ENCODE assay signal across 18 cellular contexts in genomic region chr2:42918671-42919335, GRCh38.
DNase-seq lines count a peak whose midpoint lies in the region; ATAC-seq, FAIRE-seq and TF ChIP-seq lines count a peak whose summit lies in the region.
"Had no signal": no experiment of that assay in that cellular context is flagged by ENCODE, and none has a peak within 500 bp of the region (broad histone marks: within the 10 kb centered on the region; RNA-seq: fewer than 3 reads in every experiment).

No MANE protein-coding gene starts in this region.

- ATAC-seq in activated CD4-positive, CD25-positive, alpha-beta regulatory T cell treated with anti-CD3 and anti-CD28 coated beads, Interleukin-2, amount 50 U/mL, for 24 hours = no peak
- ATAC-seq: A549, GM12878 had no signal

- H3K4me2 ChIP-seq in endothelial cell of umbilical vein (ENCODE audit: insufficient read depth, low read length) (no peak overlapping the region), neural progenitor cell (no peak overlapping the region), mesendoderm (ENCODE audit: low read length) (no peak overlapping the region)
- H3K4me2 ChIP-seq: A549 had no signal

- H3K36me3 Mint-ChIP-seq in neural progenitor cell = peaks cover 2% of the 10 kb centered on the region
- H3K36me3 Mint-ChIP-seq: CD14-positive monocyte had no signal

- intact Hi-C loops in endothelial cell of umbilical vein (cut with micrococcal nuclease) = no loop called here

- no peaks in the 10 kb centered on the region for H3K79me2 ChIP-seq in endothelial cell of umbilical vein (ENCODE audit: control insufficient read depth, insufficient read depth, low read length)
- H3K79me2 ChIP-seq in neural progenitor cell (ENCODE audit: low read depth) = no peaks in the 10 kb centered on the region
- H3K79me2 ChIP-seq in mesendoderm (ENCODE audit: control insufficient read depth, insufficient read depth, low read length) = no peaks in the 10 kb centered on the region

- H3K9me3 Mint-ChIP-seq in neural progenitor cell = peaks cover 5% of the 10 kb centered on the region

- H3K27me3 ChIP-seq in endothelial cell of umbilical vein (ENCODE audit: control insufficient read depth in 2 of 2, insufficient read depth in 2 of 2, low read length in 2 of 2) (no peaks in the 10 kb centered on the region), neural progenitor cell (no peaks in the 10 kb centered on the region), mesendoderm (ENCODE audit: insufficient read depth, low read length, poor library complexity) (no peaks in the 10 kb centered on the region)

- peak; percentile 42 for DNase-seq in AG10803 (ENCODE audit: low read depth)
- peak; percentile 34 for DNase-seq in MV-4-11 (lab: John Stamatoyannopoulos, UW)
- DNase-seq in endothelial cell of umbilical vein (ENCODE audit: low read depth, low spot score) = no peak
- no peak for DNase-seq in neural progenitor cell (ENCODE audit: low spot score)
- no peak for DNase-seq in KG1 (lab: John Stamatoyannopoulos, UW)
- no peak for DNase-seq in mesendoderm
- DNase-seq in SK-N-DZ (ENCODE audit: low spot score) = no peak
- DNase-seq: DMS 273 treated with DMSO at 0.1 percent for 48 hours; GDM1; NCI-H1105 treated with DMSO at 0.1 percent for 48 hours; NCI-H187 treated with DMSO at 0.1 percent for 48 hours; NCI-H526 treated with DMSO at 0.1 percent for 48 hours; NK-92 treated with Interleukin-12 subunit alpha and Interleukin-12 subunit beta, amount 100 ng/mL, for 24 hours; SHP77 treated with DMSO at 0.1 percent for 48 hours had no signal

- no peak overlapping the region for H4K8ac ChIP-seq in mesendoderm (ENCODE audit: low read depth, low read length)

- H3K79me1 ChIP-seq in mesendoderm (ENCODE audit: low read length) = no peaks in the 10 kb centered on the region

- H2AFZ ChIP-seq in endothelial cell of umbilical vein (ENCODE audit: low read depth, low read length) = peak overlapping the region; percentile 46
- no peak overlapping the region for H2AFZ ChIP-seq in neural progenitor cell (replicated peaks)

- no peaks in the 10 kb centered on the region for H3K9me3 ChIP-seq in endothelial cell of umbilical vein (replicated peaks; ENCODE audit: control insufficient read depth, insufficient read depth, low read length)
- no peaks in the 10 kb centered on the region for H3K9me3 ChIP-seq in neural progenitor cell (ENCODE audit: low read depth)
- H3K9me3 ChIP-seq: A549 had no signal

- H2BK5ac ChIP-seq in mesendoderm (ENCODE audit: low read length) = no peak overlapping the region

- TF ChIP-seq CTCF in AG10803 (conservative IDR thresholded peaks at IDR 0.05; ENCODE audit: low read length) = no peak
- TF ChIP-seq CTCF in endothelial cell of umbilical vein (IDR thresholded peaks at IDR 0.05; ENCODE audit: extremely low read depth in 1 of 2, insufficient read depth in 1 of 2, low read depth in 1 of 2, low read length in 2 of 2) = no peak
- no peak for TF ChIP-seq CTCF in neural progenitor cell (IDR thresholded peaks at IDR 0.05)

- H3K27me3 Mint-ChIP-seq in neural progenitor cell (ENCODE audit: insufficient read depth, low read depth) = peaks cover 15% of the 10 kb centered on the region

- H3K27ac Mint-ChIP-seq in neural progenitor cell = peak overlapping the region; percentile 53

- H2AK5ac ChIP-seq in mesendoderm (ENCODE audit: low read length) = no peak overlapping the region

- no peaks in the 10 kb centered on the region for H3K36me3 ChIP-seq in endothelial cell of umbilical vein (ENCODE audit: control insufficient read depth in 2 of 2, extremely low read depth in 1 of 2, insufficient read depth in 2 of 2, low read length in 2 of 2)
- no peaks in the 10 kb centered on the region for H3K36me3 ChIP-seq in neural progenitor cell
- no peaks in the 10 kb centered on the region for H3K36me3 ChIP-seq in mesendoderm (ENCODE audit: control insufficient read depth, insufficient read depth, low read length)

- no peak for TF ChIP-seq POLR2A in endothelial cell of umbilical vein (IDR thresholded peaks at IDR 0.05; ENCODE audit: low read depth, low read length)

- H2BK120ac ChIP-seq in mesendoderm (ENCODE audit: low read depth, low read length) = no peak overlapping the region

- no peak overlapping the region for H3K23ac ChIP-seq in mesendoderm (ENCODE audit: low read length)

- peak; percentile 24 for FAIRE-seq in endothelial cell of umbilical vein (lab: Jason Lieb, UNC)
- FAIRE-seq: A549, GM12878 had no signal

- H3K4me1 Mint-ChIP-seq in neural progenitor cell = peaks cover 56% of the 10 kb centered on the region

- H3K4me1 ChIP-seq in endothelial cell of umbilical vein (ENCODE audit: control insufficient read depth, extremely low read depth, insufficient read depth, low read length) = peaks cover 44% of the 10 kb centered on the region
- H3K4me1 ChIP-seq in neural progenitor cell = peaks cover 54% of the 10 kb centered on the region
- peaks cover under 1% of the 10 kb centered on the region for H3K4me1 ChIP-seq in mesendoderm (ENCODE audit: control insufficient read depth, low read depth, low read length)

- H3K4ac ChIP-seq in mesendoderm (ENCODE audit: low read depth, low read length) = no peak overlapping the region

- H3K27ac ChIP-seq in endothelial cell of umbilical vein (ENCODE audit: insufficient read depth, low read depth, low read length) (peak overlapping the region; percentile 26), neural progenitor cell (no peak overlapping the region), mesendoderm (ENCODE audit: low read depth, low read length) (no peak overlapping the region)
- H3K27ac ChIP-seq: A549 had no signal

- POLR2A ChIA-PET in endothelial cell of umbilical vein (lab: Charles Lee) = no interaction called here

- H3K18ac ChIP-seq in mesendoderm (ENCODE audit: low read length) = no peak overlapping the region

- H4K20me1 ChIP-seq in endothelial cell of umbilical vein (replicated peaks; ENCODE audit: control insufficient read depth, extremely low read depth, insufficient read depth, low read length) = no peaks in the 10 kb centered on the region
- no peaks in the 10 kb centered on the region for H4K20me1 ChIP-seq in neural progenitor cell (ENCODE audit: low read depth)

- H3K4me3 Mint-ChIP-seq in neural progenitor cell = no peak overlapping the region
- H3K4me3 Mint-ChIP-seq: CD14-positive monocyte had no signal

- dilution Hi-C loops in endothelial cell of umbilical vein (cut with MboI; ENCODE audit: extremely low pct_ligation_motif_present, low sequenced_read_pairs) = no loop called here

- peaks cover 33% of the 10 kb centered on the region for H3F3A ChIP-seq in neural progenitor cell (ENCODE audit: low read depth)

- BruUV-seq in endothelial cell of umbilical vein (replicated peaks; lab: Mats Ljungman, UMichigan) = no TSS peak

- H4K5ac ChIP-seq in mesendoderm (ENCODE audit: low read length) = no peak overlapping the region

- CTCF ChIA-PET in endothelial cell of umbilical vein (lab: Charles Lee) = interaction anchor here (1.1 kb wide), 1 partner anchor 44 kb away, joined by 3 read pairs; no protein-coding TSS in a partner anchor

- WGBS in mesendoderm (ENCODE audit: extremely low coverage, insufficient coverage, low lambda C conversion rate) = no CpG with 5 or more reads among the region's 9 CpGs

- H3K4me3 ChIP-seq in AG10803 (ENCODE audit: low read length) (no peak overlapping the region), endothelial cell of umbilical vein (replicated peaks in 1 of 3; ENCODE audit: insufficient read depth in 1 of 3, low read depth in 1 of 3, low read length in 3 of 3) (no peak overlapping the region), neural progenitor cell (no peak overlapping the region), mesendoderm (ENCODE audit: low read length) (no peak overlapping the region)
- H3K4me3 ChIP-seq: A549, GM12878 had no signal

- no peak overlapping the region for H2BK15ac ChIP-seq in mesendoderm (replicated peaks; ENCODE audit: low read depth)

- no peaks in the 10 kb centered on the region for H3K9me1 ChIP-seq in endothelial cell of umbilical vein (replicated peaks; ENCODE audit: control insufficient read depth, extremely low read depth, insufficient read depth, low read length)

- H3K9ac ChIP-seq in endothelial cell of umbilical vein (replicated peaks; ENCODE audit: extremely low read depth, insufficient read depth, low read length) (no peak overlapping the region), neural progenitor cell (no peak overlapping the region), mesendoderm (ENCODE audit: low read length) (no peak overlapping the region)

- no peak overlapping the region for H3K56ac ChIP-seq in mesendoderm (ENCODE audit: low read length)

TF ChIP-seq in endothelial cell of umbilical vein, 7 proteins besides CTCF, POLR2A, EP300 and RAD21:
- TF ChIP-seq POLR2AphosphoS5 (IDR thresholded peaks at IDR 0.05; ENCODE audit: insufficient read depth, low read depth, low read length) (no peak), MYC (IDR thresholded peaks at IDR 0.05; ENCODE audit: low read depth, low read length) (no peak), EZH2 (IDR thresholded peaks at IDR 0.05; ENCODE audit: borderline replicate concordance, low read depth, low read length, severe bottlenecking) (no peak), MAX (IDR thresholded peaks at IDR 0.05; ENCODE audit: insufficient read depth, insufficient read length) (no peak), JUN (IDR thresholded peaks at IDR 0.05; ENCODE audit: borderline replicate concordance, insufficient read depth, insufficient read length, low read depth) (no peak), GATA2 (IDR thresholded peaks at IDR 0.05; ENCODE audit: insufficient read depth, insufficient read length, low read depth, low read length) (no peak), FOS (IDR thresholded peaks at IDR 0.05; ENCODE audit: borderline replicate concordance, insufficient read depth, low read length) (no peak)

Comparison
In these comparisons a context has a peak if more than half of its experiments do, and no peak if none do; other contexts are left out.
1. DNase-seq: peak in AG10803 (single experiment) and MV-4-11 (single experiment); none in endothelial cell of umbilical vein (single experiment), neural progenitor cell (single experiment), KG1 (single experiment), mesendoderm (single experiment) and SK-N-DZ (single experiment).